ENCODE assay signal across 14 cellular contexts in genomic region chr7:128217030-128217805, GRCh38. TPM values are rescaled to one million over a fixed set of nuclear protein-coding genes. Genes with fewer than 3 reads are reported as not detected.
A peak's percentile ranks its signal among the peaks of the same experiment; 100 is the strongest.
DNase-seq lines count a peak whose midpoint lies in the region; ATAC-seq lines count a peak whose summit lies in the region.
"Had no signal": no experiment of that assay in that cellular context is flagged by ENCODE, and none has a peak within 500 bp of the region (broad histone marks: within the 10 kb centered on the region; RNA-seq: fewer than 3 reads in every experiment).

No MANE protein-coding gene starts in this region.

- peak; percentile 95 for DNase-seq in EL
- DNase-seq in NOMO-1 treated with dmso at 0.1 percent for 144 hours (lab: John Stamatoyannopoulos, UW; ENCODE audit: unreplicated experiment) = peak; percentile 38
- no peak for DNase-seq in epithelial cell of prostate (ENCODE audit: low read depth, low spot score)
- peak; percentile 91 for DNase-seq in myocyte (ENCODE audit: low read depth)
- no peak for DNase-seq in activated T-cell treated with anti-CD3 and anti-CD28 coated beads for 4 hours
- no peak for DNase-seq in activated CD4-positive, alpha-beta T cell treated with anti-CD3 and anti-CD28 coated beads, Interleukin-2, amount 10 ng/mL, durations not matched to agents 7 days and 5 days
- no peak for DNase-seq in activated T-cell treated with anti-CD3 and anti-CD28 coated beads, Interleukin-2, amount 50 U/mL, for 72 hours
- no peak for DNase-seq in NCI-H1105 (lab: John Stamatoyannopoulos, UW)
- DNase-seq: activated T-cell treated with anti-CD3 and anti-CD28 coated beads, Interleukin-2, amount 50 U/mL, for 1 hour; Caco-2; dermis blood vessel endothelial cell; immature natural killer cell had no signal

- ATAC-seq in activated T-cell treated with anti-CD3 and anti-CD28 coated beads, Interleukin-2, amount 50 U/mL, for 72 hours (replicated peaks in 1 of 2) = no peak

- H3K27me3 Mint-ChIP-seq in activated CD4-positive, alpha-beta T cell treated with anti-CD3 and anti-CD28 coated beads, Interleukin-2, amount 10 ng/mL, durations not matched to agents 7 days and 5 days = peaks cover 15% of the 10 kb centered on the region
- peaks cover 35% of the 10 kb centered on the region for H3K27me3 Mint-ChIP-seq in activated T-cell treated with anti-CD3 and anti-CD28 coated beads, Interleukin-2, amount 50 U/mL, for 72 hours (ENCODE audit: low read depth)

- POLR2A ChIA-PET in activated CD4-positive, alpha-beta T cell treated with anti-CD3 and anti-CD28 coated beads, Interleukin-2, amount 10 ng/mL, durations not matched to agents 7 days and 5 days (lab: Charles Lee) = no interaction called here

- no peaks in the 10 kb centered on the region for H3K4me1 Mint-ChIP-seq in activated CD4-positive, alpha-beta T cell treated with anti-CD3 and anti-CD28 coated beads, Interleukin-2, amount 10 ng/mL, durations not matched to agents 7 days and 5 days
- no peaks in the 10 kb centered on the region for H3K4me1 Mint-ChIP-seq in activated T-cell treated with anti-CD3 and anti-CD28 coated beads, Interleukin-2, amount 50 U/mL, for 72 hours (ENCODE audit: low read depth)

- H3K27ac Mint-ChIP-seq in activated CD4-positive, alpha-beta T cell treated with anti-CD3 and anti-CD28 coated beads, Interleukin-2, amount 10 ng/mL, durations not matched to agents 7 days and 5 days = no peak overlapping the region
- no peak overlapping the region for H3K27ac Mint-ChIP-seq in activated T-cell treated with anti-CD3 and anti-CD28 coated beads, Interleukin-2, amount 50 U/mL, for 72 hours
- H3K27ac Mint-ChIP-seq: immature natural killer cell had no signal

- H3K9me3 Mint-ChIP-seq in activated CD4-positive, alpha-beta T cell treated with anti-CD3 and anti-CD28 coated beads, Interleukin-2, amount 10 ng/mL, durations not matched to agents 7 days and 5 days = no peaks in the 10 kb centered on the region
- H3K9me3 Mint-ChIP-seq in activated T-cell treated with anti-CD3 and anti-CD28 coated beads, Interleukin-2, amount 50 U/mL, for 72 hours = no peaks in the 10 kb centered on the region
- H3K9me3 Mint-ChIP-seq: immature natural killer cell had no signal

- no peaks in the 10 kb centered on the region for H3K36me3 Mint-ChIP-seq in activated CD4-positive, alpha-beta T cell treated with anti-CD3 and anti-CD28 coated beads, Interleukin-2, amount 10 ng/mL, durations not matched to agents 7 days and 5 days (ENCODE audit: low read depth)
- H3K36me3 Mint-ChIP-seq in activated T-cell treated with anti-CD3 and anti-CD28 coated beads, Interleukin-2, amount 50 U/mL, for 72 hours (ENCODE audit: insufficient read depth in 2 of 2) = no peaks in the 10 kb centered on the region

- CTCF ChIA-PET in activated CD4-positive, alpha-beta T cell treated with anti-CD3 and anti-CD28 coated beads, Interleukin-2, amount 10 ng/mL, durations not matched to agents 7 days and 5 days (lab: Charles Lee) = interaction anchor here (1.3 kb wide), 1 partner anchor 7 kb away, joined by 3 read pairs; no protein-coding TSS in a partner anchor

- peak overlapping the region; percentile 79 for H3K27ac ChIP-seq in epithelial cell of prostate
- H3K27ac ChIP-seq: psoas muscle had no signal

- H3K4me3 Mint-ChIP-seq in activated CD4-positive, alpha-beta T cell treated with anti-CD3 and anti-CD28 coated beads, Interleukin-2, amount 10 ng/mL, durations not matched to agents 7 days and 5 days = no peak overlapping the region
- H3K4me3 Mint-ChIP-seq in activated T-cell treated with anti-CD3 and anti-CD28 coated beads, Interleukin-2, amount 50 U/mL, for 72 hours = no peak overlapping the region
- H3K4me3 Mint-ChIP-seq: immature natural killer cell had no signal

RNA-seq across cellular contexts. Expression of gene LEP, which starts 23.9 kb away (rescaled TPM):
- not detected in 2 replicates for total RNA-seq in myocyte
- polyA plus RNA-seq in myocyte (2012) = 0.04 TPM
- total RNA-seq in activated CD4-positive, alpha-beta T cell treated with anti-CD3 and anti-CD28 coated beads, Interleukin-2, amount 10 ng/mL, durations not matched to agents 7 days and 5 days = not detected
- total RNA-seq in activated T-cell treated with anti-CD3 and anti-CD28 coated beads, Interleukin-2, amount 50 U/mL, for 72 hours = not detected
- total RNA-seq: Caco-2; dermis blood vessel endothelial cell; T-helper 2 cell treated with Interferon-gamma antibody and Interleukin-4, amounts not matched to agents 100 ng/mL and 5 ng/mL, for 36 hours had no signal
- polyA plus RNA-seq: immature natural killer cell had no signal

Comparison
In these comparisons a context has a peak if more than half of its experiments do, and no peak if none do; other contexts are left out.
1. DNase-seq: peak in EL (single experiment), NOMO-1 treated with dmso at 0.1 percent for 144 hours (single experiment) and myocyte (single experiment); none in epithelial cell of prostate (single experiment), activated T-cell treated with anti-CD3 and anti-CD28 coated beads for 4 hours (single experiment), activated CD4-positive, alpha-beta T cell treated with anti-CD3 and anti-CD28 coated beads, Interleukin-2, amount 10 ng/mL, durations not matched to agents 7 days and 5 days (single experiment), activated T-cell treated with anti-CD3 and anti-CD28 coated beads, Interleukin-2, amount 50 U/mL, for 72 hours (0 of 2) and NCI-H1105 (single experiment).